ENCODE assay signal across 8 cellular contexts in the genomic region with DNA sequence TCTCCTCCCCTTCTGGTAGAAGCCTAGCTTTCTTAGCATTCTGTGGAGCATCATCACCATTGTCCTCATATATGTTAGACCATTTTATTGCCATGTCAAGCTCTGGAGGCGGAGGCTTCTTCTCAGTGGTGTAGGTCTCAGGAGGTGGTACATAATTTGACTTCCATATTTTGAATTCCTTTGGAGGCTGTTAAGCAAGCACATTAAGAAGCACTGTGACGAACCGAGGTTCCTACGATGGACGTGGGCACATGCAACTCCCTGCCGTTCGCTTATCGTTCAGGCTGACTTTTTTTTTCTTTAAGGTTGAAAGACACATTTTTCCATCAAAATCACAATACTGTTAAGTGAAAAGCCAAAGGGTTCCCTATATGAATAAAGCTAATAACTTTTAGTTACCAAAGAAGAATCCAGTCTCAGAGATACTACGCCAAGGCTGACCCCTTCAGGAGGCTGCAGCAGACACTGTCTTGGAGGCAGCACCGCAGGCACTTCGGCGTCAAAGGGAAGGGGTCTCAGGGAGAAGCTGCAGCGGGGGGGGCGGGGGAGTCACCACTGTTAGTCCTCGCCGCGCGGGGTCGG. TPM values are rescaled to one million over a fixed set of nuclear protein-coding genes. Genes with fewer than 3 reads are reported as not detected.
A peak's percentile ranks its signal among the peaks of the same experiment; 100 is the strongest.
DNase-seq lines count a peak whose midpoint lies in the region; ATAC-seq and TF ChIP-seq lines count a peak whose summit lies in the region.

No MANE protein-coding gene starts in this region.

- no peaks in the 10 kb centered on the region for H3K27me3 ChIP-seq in esophagus muscularis mucosa

- TF ChIP-seq CTCF in esophagus muscularis mucosa (IDR thresholded peaks at IDR 0.05), result no peak
- no peak for TF ChIP-seq CTCF in progenitor cell of endocrine pancreas (IDR thresholded peaks at IDR 0.05; ENCODE audit: unreplicated experiment)

- H3K4me3 Mint-ChIP-seq in progenitor cell of endocrine pancreas (ENCODE audit: low read depth), result peak overlapping the region; percentile 98

- no peak for TF ChIP-seq POLR2A in esophagus muscularis mucosa (IDR thresholded peaks at IDR 0.05; ENCODE audit: low read depth)

- WGBS in esophagus muscularis mucosa, result 12% methylated on average over 13 of the region's 19 CpGs

- peaks cover 23% of the 10 kb centered on the region for H3K4me1 Mint-ChIP-seq in progenitor cell of endocrine pancreas (ENCODE audit: low read depth)

- H3K27me3 Mint-ChIP-seq in progenitor cell of endocrine pancreas, result no peaks in the 10 kb centered on the region

- peaks cover 14% of the 10 kb centered on the region for H3K9me3 Mint-ChIP-seq in progenitor cell of endocrine pancreas (ENCODE audit: low read depth)

- no peak for ATAC-seq in HG02623 (IDR thresholded peaks at IDR 0.05; ENCODE audit: unreplicated experiment)

- intact Hi-C loops in esophagus muscularis mucosa (cut with DNase I), result loop anchor here (5.0 kb wide), 2 partner anchors 61 to 316 kb away; no protein-coding TSS in a partner anchor

- H3K4me1 ChIP-seq in esophagus muscularis mucosa, result peaks cover 29 to 59% (median 55%) of the 10 kb centered on the region in 4 donors

- H3K36me3 Mint-ChIP-seq in progenitor cell of endocrine pancreas (ENCODE audit: insufficient read depth), result peaks cover 31% of the 10 kb centered on the region

- TF ChIP-seq EP300 in esophagus muscularis mucosa (IDR thresholded peaks at IDR 0.05), result no peak

- peak overlapping the region; percentile 98 for H3K27ac Mint-ChIP-seq in progenitor cell of endocrine pancreas

- H3K4me3 ChIP-seq in esophagus muscularis mucosa, result peak overlapping the region; percentile 73 to 96 (median 82)

- H3K27ac ChIP-seq in esophagus muscularis mucosa (replicated peaks in 1 of 4), result peak overlapping the region; percentile 71 to 91 (median 85)

- DNase-seq in ELF-1 (ENCODE audit: low read depth, low spot score), result peak; percentile 29
- DNase-seq in RKO (ENCODE audit: low spot score), result peak; percentile 75
- DNase-seq in esophagus muscularis mucosa (ENCODE audit: extremely low spot score), result no peak
- DNase-seq in progenitor cell of endocrine pancreas (ENCODE audit: low spot score, unreplicated experiment), result no peak
- DNase-seq in OCI-M2 (lab: John Stamatoyannopoulos, UW; ENCODE audit: unreplicated experiment), result no peak
- DNase-seq in D341Med (ENCODE audit: low spot score), result no peak
- no peak for DNase-seq in NOMO-1 treated with DMSO at 0.1 percent for 48 hours (lab: John Stamatoyannopoulos, UW; ENCODE audit: unreplicated experiment)

- no peaks in the 10 kb centered on the region for H3K9me3 ChIP-seq in esophagus muscularis mucosa

- H3K36me3 ChIP-seq in esophagus muscularis mucosa, result peaks cover 0 to 35% (median 12%) of the 10 kb centered on the region in 4 donors

RNA-seq across cellular contexts. Expression of gene C1orf52, which starts 0.8 kb away (rescaled TPM):
- total RNA-seq in esophagus muscularis mucosa (10 to 100 TPM; 11.2 to 22.4 (median 15.4) TPM), progenitor cell of endocrine pancreas (41.0 and 42.2 TPM in 2 replicates)

RNA-seq across cellular contexts. Expression of gene BCL10, which starts 17.8 kb away (rescaled TPM):
- total RNA-seq in esophagus muscularis mucosa (10 to 100 TPM in 2 of 4 donors, 1 to 10 TPM in 2; 8.7 to 15.1 (median 10.8) TPM), progenitor cell of endocrine pancreas (19.9 and 20.9 TPM in 2 replicates)

RNA-seq across cellular contexts. Expression of gene SYDE2, which starts 57.8 kb away (rescaled TPM):
- total RNA-seq in esophagus muscularis mucosa, result 100 to 1,000 TPM in 2 of 4 donors, 10 to 100 TPM in 2; 75.5 to 119 (median 99.3) TPM
- 24.2 and 24.6 TPM in 2 replicates for total RNA-seq in progenitor cell of endocrine pancreas

Comparison
In these comparisons a context has a peak if more than half of its experiments do, and no peak if none do; other contexts are left out.
1. DNase-seq: peak in ELF-1 (single experiment) and RKO (single experiment); none in esophagus muscularis mucosa (single experiment), progenitor cell of endocrine pancreas (single experiment), OCI-M2 (single experiment), D341Med (single experiment) and NOMO-1 treated with DMSO at 0.1 percent for 48 hours (single experiment).